15 cellular contexts compared by ENCODE assay signal in the genomic region with DNA sequence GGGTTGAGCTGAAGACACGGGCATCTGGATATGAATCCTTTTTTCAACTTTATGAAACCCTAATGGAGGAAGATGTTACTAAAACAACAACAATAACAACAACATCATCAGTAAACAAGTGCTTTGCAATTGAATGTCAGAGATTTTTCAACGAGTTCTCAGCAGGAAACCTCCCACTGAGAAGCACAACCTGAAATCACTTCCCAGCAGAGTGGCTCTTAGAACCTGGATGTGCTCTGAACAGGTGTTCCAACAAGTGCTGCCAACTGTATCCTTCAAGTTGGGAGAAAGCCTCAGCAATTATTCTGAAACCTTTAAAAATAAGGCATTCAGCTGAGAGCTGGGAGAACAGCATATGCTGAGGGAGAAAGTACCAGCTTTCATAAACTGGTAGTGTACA.
"Had no signal": no experiment of that assay in that cellular context is flagged by ENCODE, and none has a peak within 500 bp of the region (broad histone marks: within the 10 kb centered on the region; RNA-seq: fewer than 3 reads in every experiment).

No MANE protein-coding gene starts in this region.

- H3K4me3 ChIP-seq: coronary artery, esophagus squamous epithelium, left ventricle myocardium inferior, mucosa of descending colon, stomach, testis had no signal

- H3K9me3 ChIP-seq: esophagus squamous epithelium, mucosa of descending colon, stomach, testis had no signal

- H3K27me3 ChIP-seq: esophagus squamous epithelium, stomach, testis had no signal

- H3K4me1 ChIP-seq: esophagus squamous epithelium, left ventricle myocardium inferior, stomach, testis had no signal

- H3K27ac ChIP-seq: coronary artery, esophagus squamous epithelium, left ventricle myocardium inferior, stomach, testis had no signal

- H3K36me3 ChIP-seq: esophagus squamous epithelium, left ventricle myocardium inferior, stomach had no signal

- DNase-seq: activated CD4-positive, alpha-beta T cell treated with anti-CD3 and anti-CD28 coated beads, Interleukin-2, amount 50 U/mL, for 4 hours; activated naive CD4-positive, alpha-beta T cell; activated naive CD8-positive, alpha-beta T cell treated with anti-CD3 and anti-CD28 coated beads, Interleukin-2, amount 10 ng/mL, durations not matched to agents 7 days and 5 days; activated T-cell treated with anti-CD3 and anti-CD28 coated beads for 4 hours; central memory CD4-positive, alpha-beta T cell; effector CD4-positive, alpha-beta T cell; esophagus squamous epithelium; hypothalamus; left ventricle myocardium inferior; mucosa of descending colon; naive thymus-derived CD8-positive, alpha-beta T cell; stimulated activated CD4-positive, alpha-beta T cell treated with anti-CD3 and anti-CD28 coated beads, Interleukin-1b, Interleukin-23, amount 100 ng/mL, for 48 hours; stomach; testis had no signal
